In the genomic region with DNA sequence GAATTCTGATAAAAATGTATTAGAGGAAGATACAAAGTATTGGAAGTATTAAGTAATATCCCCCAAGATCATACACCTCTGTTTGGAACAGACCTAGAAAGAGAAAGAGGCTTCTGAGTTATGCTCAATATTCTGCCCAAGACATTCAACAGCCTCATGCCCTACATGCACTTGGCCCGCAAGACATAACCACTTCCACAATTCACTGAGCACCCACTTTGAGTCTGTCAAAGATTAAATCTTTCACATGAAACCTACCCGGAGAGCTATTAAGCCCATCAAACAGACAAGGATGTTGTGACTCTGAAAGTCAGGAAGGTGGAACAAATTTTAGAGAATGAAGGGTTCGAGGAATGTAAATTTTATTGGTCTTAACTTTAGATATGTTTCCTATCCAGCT, we compare ENCODE assay signal across 26 cellular contexts.
"Had no signal": no experiment of that assay in that cellular context is flagged by ENCODE, and none has a peak within 500 bp of the region (broad histone marks: within the 10 kb centered on the region; RNA-seq: fewer than 3 reads in every experiment).

No MANE protein-coding gene starts in this region.

- H3K4me3 Mint-ChIP-seq: natural killer cell treated with Interleukin-12 subunit alpha and Interleukin-12 subunit beta and Interleukin-15 and Interleukin-18, amount 100 ng/mL, for 72 hours; nephron progenitor cell; neural crest cell; stimulated activated effector memory CD8-positive, alpha-beta T cell treated with anti-CD3 and anti-CD28 coated beads, Interleukin-12 subunit alpha, Interleukin-12 subunit beta, amount 100 ng/mL, for 72 hours; stimulated activated naive B cell treated with anti-CD40 and anti-IgM and Interleukin-4, amounts not matched to agents 10 μg/mL and 1 μg/mL and 100 μg/mL, for 72 hours; stimulated activated naive CD8-positive, alpha-beta T cell treated with anti-CD3 and anti-CD28 coated beads, Interleukin-15, Interleukin-2, amounts not matched to agents 100 ng/mL and 50 ng/mL, for 24 hours had no signal

- H3K27ac Mint-ChIP-seq: natural killer cell treated with Interleukin-12 subunit alpha and Interleukin-12 subunit beta and Interleukin-15 and Interleukin-18, amount 100 ng/mL, for 72 hours; nephron progenitor cell; stimulated activated effector memory CD8-positive, alpha-beta T cell treated with anti-CD3 and anti-CD28 coated beads, Interleukin-12 subunit alpha, Interleukin-12 subunit beta, amount 100 ng/mL, for 72 hours; stimulated activated naive B cell treated with anti-CD40 and anti-IgM and Interleukin-4, amounts not matched to agents 10 μg/mL and 1 μg/mL and 100 μg/mL, for 72 hours; stimulated activated naive CD8-positive, alpha-beta T cell treated with anti-CD3 and anti-CD28 coated beads, Interleukin-15, Interleukin-2, amounts not matched to agents 100 ng/mL and 50 ng/mL, for 24 hours had no signal

- H3K36me3 Mint-ChIP-seq: natural killer cell treated with Interleukin-12 subunit alpha and Interleukin-12 subunit beta and Interleukin-15 and Interleukin-18, amount 100 ng/mL, for 72 hours; stimulated activated effector memory CD8-positive, alpha-beta T cell treated with anti-CD3 and anti-CD28 coated beads, Interleukin-12 subunit alpha, Interleukin-12 subunit beta, amount 100 ng/mL, for 72 hours; stimulated activated naive B cell treated with anti-CD40 and anti-IgM and Interleukin-4, amounts not matched to agents 10 μg/mL and 1 μg/mL and 100 μg/mL, for 72 hours had no signal

- H3K27me3 Mint-ChIP-seq: stimulated activated naive CD8-positive, alpha-beta T cell treated with anti-CD3 and anti-CD28 coated beads, Interleukin-15, Interleukin-2, amounts not matched to agents 100 ng/mL and 50 ng/mL, for 24 hours had no signal

- H3K4me1 ChIP-seq: pancreas, prostate gland, right lobe of liver, sigmoid colon, stomach, thyroid gland, upper lobe of left lung, vagina had no signal

- H3K27ac ChIP-seq: neutrophil, pancreas, prostate gland, right lobe of liver, sigmoid colon, stomach, thoracic aorta, thyroid gland, tibial nerve, upper lobe of left lung, vagina had no signal

- H3K36me3 ChIP-seq: neutrophil, pancreas, prostate gland, right lobe of liver, sigmoid colon, stomach, thoracic aorta, thyroid gland, tibial nerve, upper lobe of left lung, vagina had no signal

- H3K4me1 Mint-ChIP-seq: neural crest cell; stimulated activated effector memory CD8-positive, alpha-beta T cell treated with anti-CD3 and anti-CD28 coated beads, Interleukin-12 subunit alpha, Interleukin-12 subunit beta, amount 100 ng/mL, for 72 hours; stimulated activated naive B cell treated with anti-CD40 and anti-IgM and Interleukin-4, amounts not matched to agents 10 μg/mL and 1 μg/mL and 100 μg/mL, for 72 hours had no signal

- H3K9me3 ChIP-seq: neutrophil, pancreas, prostate gland, right lobe of liver, sigmoid colon, stomach, thoracic aorta, thyroid gland, tibial nerve, upper lobe of left lung, vagina had no signal

- ATAC-seq: natural killer cell treated with Interleukin-12 subunit alpha and Interleukin-12 subunit beta and Interleukin-15 and Interleukin-18, amount 100 ng/mL, for 72 hours; pancreas; right cardiac atrium; right lobe of liver; stimulated activated effector memory CD8-positive, alpha-beta T cell treated with anti-CD3 and anti-CD28 coated beads, Interleukin-12 subunit alpha, Interleukin-12 subunit beta, amount 100 ng/mL, for 72 hours; stimulated activated naive B cell treated with anti-CD40 and anti-IgM and Interleukin-4, amounts not matched to agents 10 μg/mL and 1 μg/mL and 100 μg/mL, for 72 hours had no signal

- H3K4me3 ChIP-seq: pancreas, prostate gland, right lobe of liver, sigmoid colon, stomach, thoracic aorta, thyroid gland, tibial nerve, upper lobe of left lung, vagina had no signal

- H3K27me3 ChIP-seq: neutrophil, pancreas, right lobe of liver, sigmoid colon, stomach, thyroid gland, tibial nerve, upper lobe of left lung, vagina had no signal

- H3K9me3 Mint-ChIP-seq: natural killer cell treated with Interleukin-12 subunit alpha and Interleukin-12 subunit beta and Interleukin-15 and Interleukin-18, amount 100 ng/mL, for 72 hours; nephron progenitor cell; neural crest cell; stimulated activated effector memory CD8-positive, alpha-beta T cell treated with anti-CD3 and anti-CD28 coated beads, Interleukin-12 subunit alpha, Interleukin-12 subunit beta, amount 100 ng/mL, for 72 hours; stimulated activated naive B cell treated with anti-CD40 and anti-IgM and Interleukin-4, amounts not matched to agents 10 μg/mL and 1 μg/mL and 100 μg/mL, for 72 hours; stimulated activated naive CD8-positive, alpha-beta T cell treated with anti-CD3 and anti-CD28 coated beads, Interleukin-15, Interleukin-2, amounts not matched to agents 100 ng/mL and 50 ng/mL, for 24 hours had no signal

- DNase-seq: nephron progenitor cell; nucleus accumbens; pancreas; right cardiac atrium; right lobe of liver; sigmoid colon; small intestine; stimulated activated CD4-positive, alpha-beta T cell treated with anti-CD3 and anti-CD28 coated beads, Interleukin-15, amount 100 ng/mL, for 24 hours; stimulated activated CD4-positive, alpha-beta T cell treated with anti-CD3 and anti-CD28 coated beads, Interleukin-2, amount 100 ng/mL, for 24 hours; stimulated activated CD4-positive, alpha-beta T cell treated with anti-CD3 and anti-CD28 coated beads, Interleukin-2, amount 100 ng/mL, for 48 hours; stimulated activated CD4-positive, alpha-beta T cell treated with anti-CD3 and anti-CD28 coated beads, Interleukin-4, amount 100 ng/mL, for 24 hours; stimulated activated naive B cell treated with anti-CD40 and anti-IgM and Interleukin-4, amounts not matched to agents 10 μg/mL and 1 μg/mL and 100 μg/mL, for 72 hours; stimulated activated naive CD4-positive, alpha-beta T cell treated with Interleukin-2 at 50 U/mL for 16 hours; stomach; thyroid gland; trophoblast cell; upper lobe of left lung had no signal
